In genomic region chr19:1000095-1000494, GRCh38 we compare ENCODE assay signal across 2 cellular contexts.
TF ChIP-seq lines count a peak whose summit lies in the region.

A gene with protein sequence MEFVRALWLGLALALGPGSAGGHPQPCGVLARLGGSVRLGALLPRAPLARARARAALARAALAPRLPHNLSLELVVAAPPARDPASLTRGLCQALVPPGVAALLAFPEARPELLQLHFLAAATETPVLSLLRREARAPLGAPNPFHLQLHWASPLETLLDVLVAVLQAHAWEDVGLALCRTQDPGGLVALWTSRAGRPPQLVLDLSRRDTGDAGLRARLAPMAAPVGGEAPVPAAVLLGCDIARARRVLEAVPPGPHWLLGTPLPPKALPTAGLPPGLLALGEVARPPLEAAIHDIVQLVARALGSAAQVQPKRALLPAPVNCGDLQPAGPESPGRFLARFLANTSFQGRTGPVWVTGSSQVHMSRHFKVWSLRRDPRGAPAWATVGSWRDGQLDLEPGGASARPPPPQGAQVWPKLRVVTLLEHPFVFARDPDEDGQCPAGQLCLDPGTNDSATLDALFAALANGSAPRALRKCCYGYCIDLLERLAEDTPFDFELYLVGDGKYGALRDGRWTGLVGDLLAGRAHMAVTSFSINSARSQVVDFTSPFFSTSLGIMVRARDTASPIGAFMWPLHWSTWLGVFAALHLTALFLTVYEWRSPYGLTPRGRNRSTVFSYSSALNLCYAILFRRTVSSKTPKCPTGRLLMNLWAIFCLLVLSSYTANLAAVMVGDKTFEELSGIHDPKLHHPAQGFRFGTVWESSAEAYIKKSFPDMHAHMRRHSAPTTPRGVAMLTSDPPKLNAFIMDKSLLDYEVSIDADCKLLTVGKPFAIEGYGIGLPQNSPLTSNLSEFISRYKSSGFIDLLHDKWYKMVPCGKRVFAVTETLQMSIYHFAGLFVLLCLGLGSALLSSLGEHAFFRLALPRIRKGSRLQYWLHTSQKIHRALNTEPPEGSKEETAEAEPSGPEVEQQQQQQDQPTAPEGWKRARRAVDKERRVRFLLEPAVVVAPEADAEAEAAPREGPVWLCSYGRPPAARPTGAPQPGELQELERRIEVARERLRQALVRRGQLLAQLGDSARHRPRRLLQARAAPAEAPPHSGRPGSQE (plus strand): TSS chr19:1000419. CDS start chr19:1000438, 19 bp downstream.

TF ChIP-seq in HEK293, 187 proteins besides CTCF, POLR2A, EP300 and RAD21 (continues in another document):
- TF ChIP-seq, protein P1, sequence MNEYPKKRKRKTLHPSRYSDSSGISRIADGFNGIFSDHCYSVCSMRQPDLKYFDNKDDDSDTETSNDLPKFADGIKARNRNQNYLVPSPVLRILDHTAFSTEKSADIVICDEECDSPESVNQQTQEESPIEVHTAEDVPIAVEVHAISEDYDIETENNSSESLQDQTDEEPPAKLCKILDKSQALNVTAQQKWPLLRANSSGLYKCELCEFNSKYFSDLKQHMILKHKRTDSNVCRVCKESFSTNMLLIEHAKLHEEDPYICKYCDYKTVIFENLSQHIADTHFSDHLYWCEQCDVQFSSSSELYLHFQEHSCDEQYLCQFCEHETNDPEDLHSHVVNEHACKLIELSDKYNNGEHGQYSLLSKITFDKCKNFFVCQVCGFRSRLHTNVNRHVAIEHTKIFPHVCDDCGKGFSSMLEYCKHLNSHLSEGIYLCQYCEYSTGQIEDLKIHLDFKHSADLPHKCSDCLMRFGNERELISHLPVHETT (tag by site-specific recombination; IDR thresholded peaks at IDR 0.05), result peak; percentile 82
- TF ChIP-seq ZNF785 (tag by site-specific recombination; IDR thresholded peaks at IDR 0.05), result 0 out of 2 replicates have a peak, but pooled peaks have one; percentile 92
- TF ChIP-seq ZNF768 (tag by site-specific recombination; IDR thresholded peaks at IDR 0.05), result no peak
- no peak for TF ChIP-seq GLI4 (tag by site-specific recombination; IDR thresholded peaks at IDR 0.05)
- peak; percentile 8; the same call in 1 of the 2 replicates for TF ChIP-seq OSR2 (tag by site-specific recombination; IDR thresholded peaks at IDR 0.05)
- no peak for TF ChIP-seq ZNF324 (tag by site-specific recombination; IDR thresholded peaks at IDR 0.05)
- TF ChIP-seq ZNF391 (tag by site-specific recombination; IDR thresholded peaks at IDR 0.05; ENCODE audit: borderline replicate concordance, low read depth), result peak; percentile 63; the same call in 1 of the 2 replicates
- 0 out of 2 replicates have a peak, but pooled peaks have one; percentile 20 for TF ChIP-seq ZNF423 (tag by site-specific recombination; IDR thresholded peaks at IDR 0.05)
- TF ChIP-seq ZBTB6 (tag by site-specific recombination; IDR thresholded peaks at IDR 0.05), result 0 out of 2 replicates have a peak, but pooled peaks have one; percentile 15
- 0 out of 2 replicates have a peak, but pooled peaks have one; percentile 26 for TF ChIP-seq YY2 (tag by site-specific recombination; IDR thresholded peaks at IDR 0.05)
- peak; percentile 77 for TF ChIP-seq ZNF660 (tag by site-specific recombination; IDR thresholded peaks at IDR 0.05)
- TF ChIP-seq, protein P2, sequence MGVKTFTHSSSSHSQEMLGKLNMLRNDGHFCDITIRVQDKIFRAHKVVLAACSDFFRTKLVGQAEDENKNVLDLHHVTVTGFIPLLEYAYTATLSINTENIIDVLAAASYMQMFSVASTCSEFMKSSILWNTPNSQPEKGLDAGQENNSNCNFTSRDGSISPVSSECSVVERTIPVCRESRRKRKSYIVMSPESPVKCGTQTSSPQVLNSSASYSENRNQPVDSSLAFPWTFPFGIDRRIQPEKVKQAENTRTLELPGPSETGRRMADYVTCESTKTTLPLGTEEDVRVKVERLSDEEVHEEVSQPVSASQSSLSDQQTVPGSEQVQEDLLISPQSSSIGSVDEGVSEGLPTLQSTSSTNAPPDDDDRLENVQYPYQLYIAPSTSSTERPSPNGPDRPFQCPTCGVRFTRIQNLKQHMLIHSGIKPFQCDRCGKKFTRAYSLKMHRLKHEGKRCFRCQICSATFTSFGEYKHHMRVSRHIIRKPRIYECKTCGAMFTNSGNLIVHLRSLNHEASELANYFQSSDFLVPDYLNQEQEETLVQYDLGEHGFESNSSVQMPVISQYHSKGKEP (tag by site-specific recombination; IDR thresholded peaks at IDR 0.05), result peak; percentile 50; the same call in 1 of the 2 replicates
- TF ChIP-seq KLF10 (tag by site-specific recombination; IDR thresholded peaks at IDR 0.05), result peak; percentile 55; the same call in 1 of the 2 replicates
- TF ChIP-seq ZNF791 (tag by site-specific recombination; IDR thresholded peaks at IDR 0.05), result no peak
- no peak for TF ChIP-seq ZNF645 (tag by site-specific recombination; IDR thresholded peaks at IDR 0.05)
- TF ChIP-seq WT1 (tag by site-specific recombination; IDR thresholded peaks at IDR 0.05), result 0 out of 2 replicates have a peak, but pooled peaks have one; percentile 14
- TF ChIP-seq ZNF654 (tag by site-specific recombination; IDR thresholded peaks at IDR 0.05; ENCODE audit: low read depth), result peak; percentile 52
- TF ChIP-seq ZBTB48 (tag by site-specific recombination; IDR thresholded peaks at IDR 0.05), result peak; percentile 51
- peak; percentile 69 for TF ChIP-seq ZNF76 (tag by site-specific recombination; IDR thresholded peaks at IDR 0.05; ENCODE audit: borderline replicate concordance, low read depth)
- TF ChIP-seq, protein P3, sequence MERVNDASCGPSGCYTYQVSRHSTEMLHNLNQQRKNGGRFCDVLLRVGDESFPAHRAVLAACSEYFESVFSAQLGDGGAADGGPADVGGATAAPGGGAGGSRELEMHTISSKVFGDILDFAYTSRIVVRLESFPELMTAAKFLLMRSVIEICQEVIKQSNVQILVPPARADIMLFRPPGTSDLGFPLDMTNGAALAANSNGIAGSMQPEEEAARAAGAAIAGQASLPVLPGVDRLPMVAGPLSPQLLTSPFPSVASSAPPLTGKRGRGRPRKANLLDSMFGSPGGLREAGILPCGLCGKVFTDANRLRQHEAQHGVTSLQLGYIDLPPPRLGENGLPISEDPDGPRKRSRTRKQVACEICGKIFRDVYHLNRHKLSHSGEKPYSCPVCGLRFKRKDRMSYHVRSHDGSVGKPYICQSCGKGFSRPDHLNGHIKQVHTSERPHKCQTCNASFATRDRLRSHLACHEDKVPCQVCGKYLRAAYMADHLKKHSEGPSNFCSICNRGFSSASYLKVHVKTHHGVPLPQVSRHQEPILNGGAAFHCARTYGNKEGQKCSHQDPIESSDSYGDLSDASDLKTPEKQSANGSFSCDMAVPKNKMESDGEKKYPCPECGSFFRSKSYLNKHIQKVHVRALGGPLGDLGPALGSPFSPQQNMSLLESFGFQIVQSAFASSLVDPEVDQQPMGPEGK (tag by site-specific recombination; IDR thresholded peaks at IDR 0.05), result peak; percentile 97

TF ChIP-seq in GM12878, 131 proteins besides CTCF, POLR2A, EP300 and RAD21:
- TF ChIP-seq, protein P4, sequence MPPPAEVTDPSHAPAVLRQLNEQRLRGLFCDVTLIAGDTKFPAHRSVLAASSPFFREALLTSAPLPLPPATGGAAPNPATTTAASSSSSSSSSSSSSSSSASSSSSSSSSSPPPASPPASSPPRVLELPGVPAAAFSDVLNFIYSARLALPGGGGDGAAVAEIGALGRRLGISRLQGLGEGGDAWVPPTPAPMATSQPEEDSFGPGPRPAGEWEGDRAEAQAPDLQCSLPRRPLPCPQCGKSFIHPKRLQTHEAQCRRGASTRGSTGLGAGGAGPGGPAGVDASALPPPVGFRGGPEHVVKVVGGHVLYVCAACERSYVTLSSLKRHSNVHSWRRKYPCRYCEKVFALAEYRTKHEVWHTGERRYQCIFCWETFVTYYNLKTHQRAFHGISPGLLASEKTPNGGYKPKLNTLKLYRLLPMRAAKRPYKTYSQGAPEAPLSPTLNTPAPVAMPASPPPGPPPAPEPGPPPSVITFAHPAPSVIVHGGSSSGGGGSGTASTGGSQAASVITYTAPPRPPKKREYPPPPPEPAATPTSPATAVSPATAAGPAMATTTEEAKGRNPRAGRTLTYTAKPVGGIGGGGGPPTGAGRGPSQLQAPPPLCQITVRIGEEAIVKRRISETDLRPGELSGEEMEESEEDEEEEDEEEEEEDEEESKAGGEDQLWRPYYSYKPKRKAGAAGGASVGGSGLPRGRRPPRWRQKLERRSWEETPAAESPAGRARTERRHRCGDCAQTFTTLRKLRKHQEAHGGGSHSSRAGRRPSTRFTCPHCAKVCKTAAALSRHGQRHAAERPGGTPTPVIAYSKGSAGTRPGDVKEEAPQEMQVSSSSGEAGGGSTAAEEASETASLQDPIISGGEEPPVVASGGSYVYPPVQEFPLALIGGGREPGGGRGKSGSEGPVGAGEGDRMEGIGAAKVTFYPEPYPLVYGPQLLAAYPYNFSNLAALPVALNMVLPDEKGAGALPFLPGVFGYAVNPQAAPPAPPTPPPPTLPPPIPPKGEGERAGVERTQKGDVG (CRISPR knock-in tag; IDR thresholded peaks at IDR 0.05), result no peak
- TF ChIP-seq NFXL1 (IDR thresholded peaks at IDR 0.05; ENCODE audit: borderline replicate concordance) (no peak), CREB1 (IDR thresholded peaks at IDR 0.05; ENCODE audit: low read depth) (no peak), IKZF1 (conservative IDR thresholded peaks at IDR 0.05) (0 out of 2 replicates have a peak, but pooled peaks have one; percentile 14), SMC3 (IDR thresholded peaks at IDR 0.05; ENCODE audit: borderline replicate concordance, low read length) (no peak), BCL11A (IDR thresholded peaks at IDR 0.05; ENCODE audit: low read depth, low read length) (no peak), MYB (IDR thresholded peaks at IDR 0.05; ENCODE audit: borderline replicate concordance, low read depth, low read length) (no peak), HDAC6 (IDR thresholded peaks at IDR 0.05; ENCODE audit: unreplicated experiment) (peak; percentile 73), CBX3 (IDR thresholded peaks at IDR 0.05; ENCODE audit: borderline replicate concordance, low read depth) (no peak), RUNX3 (IDR thresholded peaks at IDR 0.05; ENCODE audit: low read length) (peak; percentile 15; the same call in 1 of the 2 replicates), GABPA (IDR thresholded peaks at IDR 0.05; ENCODE audit: low read depth) (no peak), IKZF2 (IDR thresholded peaks at IDR 0.05) (no peak)
- TF ChIP-seq, protein P5, sequence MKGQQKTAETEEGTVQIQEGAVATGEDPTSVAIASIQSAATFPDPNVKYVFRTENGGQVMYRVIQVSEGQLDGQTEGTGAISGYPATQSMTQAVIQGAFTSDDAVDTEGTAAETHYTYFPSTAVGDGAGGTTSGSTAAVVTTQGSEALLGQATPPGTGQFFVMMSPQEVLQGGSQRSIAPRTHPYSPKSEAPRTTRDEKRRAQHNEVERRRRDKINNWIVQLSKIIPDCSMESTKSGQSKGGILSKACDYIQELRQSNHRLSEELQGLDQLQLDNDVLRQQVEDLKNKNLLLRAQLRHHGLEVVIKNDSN (IDR thresholded peaks at IDR 0.05; ENCODE audit: borderline replicate concordance, extremely low read length, insufficient read depth, low read depth, low read length), result no peak
